Comparison of ENCODE assay signal across 10 cellular contexts in the genomic region with DNA sequence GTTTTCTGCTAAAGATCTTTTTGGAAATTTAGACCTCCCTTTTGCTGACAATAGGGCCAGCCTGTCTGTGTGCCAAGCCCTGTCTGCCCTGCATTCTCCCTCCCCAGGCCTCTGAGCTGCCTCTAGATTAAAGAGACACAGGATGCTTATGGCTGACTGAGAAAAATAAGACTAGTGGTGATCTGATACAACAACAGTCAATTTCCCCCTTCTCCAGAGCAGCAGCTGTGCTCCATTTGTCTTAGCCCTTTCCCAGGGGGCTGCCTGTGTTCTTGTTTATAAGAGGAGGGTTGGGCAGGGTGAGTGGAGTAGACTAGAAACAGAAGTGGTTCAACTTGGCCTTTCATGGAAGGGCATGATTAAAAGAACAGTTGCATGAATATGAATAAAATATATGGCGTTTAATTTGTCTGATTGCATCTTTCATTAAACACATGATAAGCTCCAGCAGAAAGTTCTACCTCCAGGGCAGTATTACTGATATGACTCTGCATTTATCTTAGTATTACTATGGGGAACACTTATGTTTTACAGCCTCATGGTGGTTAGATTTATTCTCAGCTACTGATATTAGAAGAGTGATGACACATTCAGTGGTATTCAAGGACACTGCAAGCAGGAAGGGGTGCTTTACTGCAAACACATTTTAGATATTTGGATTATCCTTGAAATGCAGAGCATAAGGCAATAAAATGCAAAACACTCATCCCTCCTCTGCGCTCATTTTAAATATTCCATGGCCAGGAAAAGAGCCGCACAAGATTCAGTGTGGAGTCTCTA.
DNase-seq lines count a peak whose midpoint lies in the region; ATAC-seq and TF ChIP-seq lines count a peak whose summit lies in the region.
"Had no signal": no experiment of that assay in that cellular context is flagged by ENCODE, and none has a peak within 500 bp of the region (broad histone marks: within the 10 kb centered on the region; RNA-seq: fewer than 3 reads in every experiment).

No MANE protein-coding gene starts in this region.

- POLR2A ChIA-PET in HEK293T (lab: Yijun Ruan, JAX) = no interaction called here

- TF ChIP-seq CTCF in fibroblast of villous mesenchyme (IDR thresholded peaks at IDR 0.05; ENCODE audit: insufficient read depth, low read depth, low read length) = no peak

- ATAC-seq in HG03442 (IDR thresholded peaks at IDR 0.05; ENCODE audit: unreplicated experiment) = no peak

- DNase-seq in AG08395 (ENCODE audit: low spot score) (peak; percentile 14), HEK293T (ENCODE audit: extremely low spot score) (peak; percentile 9), NCI-H526 treated with DMSO at 0.1 percent for 48 hours (lab: John Stamatoyannopoulos, UW) (peak; percentile 73), fibroblast of villous mesenchyme (ENCODE audit: low read depth) (peak; percentile 89), NCI-H2196 treated with DMSO at 0.1 percent for 48 hours (lab: John Stamatoyannopoulos, UW; ENCODE audit: unreplicated experiment) (no peak), midbrain (lab: John Stamatoyannopoulos, UW) (no peak)
- no peak for DNase-seq in activated T-cell treated with anti-CD3 and anti-CD28 coated beads, Interleukin-2, amount 50 U/mL, for 1 hour
- DNase-seq: activated naive CD4-positive, alpha-beta T cell treated with anti-CD3 and anti-CD28 coated beads, Interleukin-2, amount 50 U/mL, for 16 hours; psoas muscle had no signal

- CTCF ChIA-PET in HEK293T (lab: Yijun Ruan, JAX) = no interaction called here

- H3K4me3 ChIP-seq in fibroblast of villous mesenchyme (ENCODE audit: low read depth, low read length) = no peak overlapping the region
- H3K4me3 ChIP-seq: psoas muscle had no signal

TF ChIP-seq in HEK293T, 16 proteins besides CTCF, POLR2A, EP300 and RAD21:
- TF ChIP-seq TARDBP (IDR thresholded peaks at IDR 0.05) = no peak

Comparison
In these comparisons a context has a peak if more than half of its experiments do, and no peak if none do; other contexts are left out.
1. DNase-seq: peak in AG08395 (single experiment), HEK293T (single experiment), NCI-H526 treated with DMSO at 0.1 percent for 48 hours (single experiment) and fibroblast of villous mesenchyme (single experiment); none in activated T-cell treated with anti-CD3 and anti-CD28 coated beads, Interleukin-2, amount 50 U/mL, for 1 hour (single experiment), NCI-H2196 treated with DMSO at 0.1 percent for 48 hours (single experiment) and midbrain (single experiment).